8 cellular contexts compared by ENCODE assay signal in the genomic region with DNA sequence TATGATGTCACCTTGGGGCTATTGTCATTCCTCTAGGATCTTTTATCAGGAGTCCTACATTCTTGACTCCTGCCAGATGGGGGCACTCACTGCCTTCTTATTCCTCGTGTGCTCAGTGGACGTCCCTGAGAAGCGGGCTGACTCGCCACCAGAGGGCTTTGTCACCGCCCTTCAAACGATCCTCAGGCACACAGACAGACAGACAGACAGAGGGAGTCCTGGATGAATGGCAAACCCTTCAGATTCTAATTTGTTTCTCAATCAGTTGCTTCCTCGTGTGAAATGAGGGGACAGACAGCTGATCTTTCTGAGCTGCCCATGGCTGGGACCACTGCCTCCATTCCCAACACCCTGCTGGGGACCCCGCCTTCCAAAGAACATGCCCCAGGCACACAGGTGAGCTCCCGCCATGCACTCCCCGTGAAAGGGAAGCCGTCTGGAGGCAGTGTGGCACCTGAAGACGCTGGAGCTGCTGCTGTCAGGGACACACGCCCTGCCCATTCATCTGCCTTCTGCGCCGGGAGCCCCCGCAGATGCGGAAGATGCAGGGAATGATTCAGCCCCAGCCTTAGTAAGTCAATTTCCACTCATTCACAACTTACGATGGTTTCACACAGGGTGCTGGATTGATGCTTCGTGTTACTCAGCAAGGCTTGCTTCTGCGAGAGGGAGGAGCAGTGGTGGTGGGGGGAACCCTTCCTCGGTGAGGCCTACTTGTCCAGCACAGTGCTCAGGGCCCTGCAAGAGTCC. TPM values are rescaled to one million over a fixed set of nuclear protein-coding genes. Genes with fewer than 3 reads are reported as not detected.
DNase-seq lines count a peak whose midpoint lies in the region; ATAC-seq and TF ChIP-seq lines count a peak whose summit lies in the region.

No MANE protein-coding gene starts in this region.

- no peak overlapping the region for H3K4me3 ChIP-seq in GM12864 (ENCODE audit: low read depth, low read length)

- DNase-seq in GM12864 (ENCODE audit: low read depth): peak; percentile 36
- DNase-seq in NCI-H345 treated with DMSO at 0.1 percent for 48 hours (lab: John Stamatoyannopoulos, UW; ENCODE audit: unreplicated experiment): peak; percentile 75
- peak; percentile 18 to 54 for DNase-seq in activated CD4-positive, alpha-beta T cell treated with anti-CD3 and anti-CD28 coated beads for 4 hours
- peak; percentile 95 for DNase-seq in dermis blood vessel endothelial cell
- peak; percentile 96 for DNase-seq in left kidney (ENCODE audit: low read depth, low spot score)
- DNase-seq in stimulated activated CD4-positive, alpha-beta T cell treated with anti-CD3 and anti-CD28 coated beads, Interleukin-4, amount 100 ng/mL, for 4 hours: peak; percentile 29 to 48

- ATAC-seq in HG03135 (IDR thresholded peaks at IDR 0.05; ENCODE audit: unreplicated experiment) (peak; percentile 63), GM18517 (IDR thresholded peaks at IDR 0.05; ENCODE audit: unreplicated experiment) (no peak)

- peak; percentile 66 for TF ChIP-seq CTCF in GM12864 (IDR thresholded peaks at IDR 0.05; ENCODE audit: low read depth, low read length, missing control alignments)

RNA-seq across cellular contexts. Expression of a gene that starts 24.9 kb away (rescaled TPM):
- 15.0 and 29.4 TPM in 2 replicates for total RNA-seq in dermis blood vessel endothelial cell

Comparison
In these comparisons a context has a peak if more than half of its experiments do, and no peak if none do; other contexts are left out.
1. DNase-seq: peak in every context shown above with its lines; median percentile 96 in left kidney; 95 in dermis blood vessel endothelial cell; 75 in NCI-H345 treated with DMSO at 0.1 percent for 48 hours; 38 in stimulated activated CD4-positive, alpha-beta T cell treated with anti-CD3 and anti-CD28 coated beads, Interleukin-4, amount 100 ng/mL, for 4 hours; 36 in GM12864; 36 in activated CD4-positive, alpha-beta T cell treated with anti-CD3 and anti-CD28 coated beads for 4 hours.